ENCODE assay signal across 14 cellular contexts in genomic region chr1:228798047-228798446, GRCh38.
"Had no signal": no experiment of that assay in that cellular context is flagged by ENCODE, and none has a peak within 500 bp of the region (broad histone marks: within the 10 kb centered on the region; RNA-seq: fewer than 3 reads in every experiment).

No MANE protein-coding gene starts in this region.

- H3K4me3 ChIP-seq: heart left ventricle, left lung, skin epidermis, thyroid gland had no signal

- FAIRE-seq: bronchial epithelial cell, keratinocyte had no signal

- H3K4me1 ChIP-seq: foreskin keratinocyte had no signal

- H3K9me3 Mint-ChIP-seq: endodermal cell had no signal

- H3K36me3 ChIP-seq: heart left ventricle, left lung, thyroid gland had no signal

- H3K27ac ChIP-seq: foreskin keratinocyte, left lung, skin epidermis, thyroid gland had no signal

- H3K27me3 ChIP-seq: left lung, thyroid gland had no signal

- H3K9me3 ChIP-seq: left lung, thyroid gland had no signal

- H3K4me3 Mint-ChIP-seq: activated naive CD8-positive, alpha-beta T cell treated with anti-CD3 and anti-CD28 coated beads, Interleukin-2, amount 10 ng/mL, durations not matched to agents 7 days and 5 days; activated T-cell treated with anti-CD3 and anti-CD28 coated beads, Interleukin-2, amount 50 U/mL, for 72 hours; endodermal cell; T-helper 1 cell treated with Interleukin-12 subunit alpha and Interleukin-12 subunit beta and Interleukin-4 antibody, amounts not matched to agents 30 μg/mL and 1 μg/mL, for 36 hours had no signal

- H3K27me3 Mint-ChIP-seq: activated naive CD8-positive, alpha-beta T cell treated with anti-CD3 and anti-CD28 coated beads, Interleukin-2, amount 10 ng/mL, durations not matched to agents 7 days and 5 days had no signal

- H3K27ac Mint-ChIP-seq: activated naive CD8-positive, alpha-beta T cell treated with anti-CD3 and anti-CD28 coated beads, Interleukin-2, amount 10 ng/mL, durations not matched to agents 7 days and 5 days; activated T-cell treated with anti-CD3 and anti-CD28 coated beads, Interleukin-2, amount 50 U/mL, for 72 hours; endodermal cell; T-helper 1 cell treated with Interleukin-12 subunit alpha and Interleukin-12 subunit beta and Interleukin-4 antibody, amounts not matched to agents 30 μg/mL and 1 μg/mL, for 36 hours had no signal

- H3K4me1 Mint-ChIP-seq: endodermal cell had no signal

- ATAC-seq: activated T-cell treated with anti-CD3 and anti-CD28 coated beads, Interleukin-2, amount 50 U/mL, for 72 hours; foreskin keratinocyte; heart left ventricle had no signal

- DNase-seq: activated gamma-delta T cell treated with Interleukin-2 at 50 U/mL for 16 hours; activated naive CD8-positive, alpha-beta T cell treated with anti-CD3 and anti-CD28 coated beads, Interleukin-2, amount 10 ng/mL, durations not matched to agents 7 days and 5 days; activated T-cell treated with anti-CD3 and anti-CD28 coated beads, Interleukin-2, amount 50 U/mL, for 72 hours; aorta; erythroblast; foreskin keratinocyte; heart left ventricle; left lung; thyroid gland had no signal
